ENCODE assay signal across 2 cellular contexts in the genomic region with DNA sequence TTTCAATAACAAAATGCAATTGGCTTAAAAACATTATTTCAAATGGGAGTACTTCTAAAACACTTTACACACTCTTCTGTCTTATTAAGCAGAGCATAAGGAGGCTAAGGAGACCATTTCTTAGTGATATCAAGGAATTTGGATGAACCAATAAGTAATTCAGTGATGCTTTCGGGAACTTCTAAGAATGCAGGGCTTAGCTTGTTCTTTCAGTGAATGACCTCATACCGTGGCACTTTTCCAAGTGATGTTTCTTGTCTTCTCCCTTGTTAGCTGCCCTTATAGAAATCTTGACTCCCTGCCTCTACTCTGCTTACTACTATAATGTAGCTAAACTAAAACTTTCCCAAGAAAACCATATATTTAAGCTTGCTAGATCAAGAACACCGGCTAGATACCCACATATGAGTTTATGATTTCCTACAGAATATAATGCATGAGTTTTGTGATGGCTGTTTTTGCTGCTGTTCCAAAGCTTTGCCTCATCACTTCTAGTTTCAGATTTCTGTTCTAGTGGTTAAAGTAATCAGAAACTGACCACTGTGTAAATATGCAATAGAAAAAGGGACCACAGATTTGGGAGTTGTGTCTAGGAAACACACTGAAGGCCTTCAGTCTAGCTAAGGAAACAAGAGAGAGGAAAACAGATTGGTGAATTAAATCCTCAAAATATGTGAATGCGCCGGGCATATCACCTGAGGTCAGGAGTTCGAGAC.
TF ChIP-seq lines count a peak whose summit lies in the region.

No MANE protein-coding gene starts in this region.

TF ChIP-seq in HEK293, 187 proteins besides CTCF, POLR2A, EP300 and RAD21:
- TF ChIP-seq, protein P1, sequence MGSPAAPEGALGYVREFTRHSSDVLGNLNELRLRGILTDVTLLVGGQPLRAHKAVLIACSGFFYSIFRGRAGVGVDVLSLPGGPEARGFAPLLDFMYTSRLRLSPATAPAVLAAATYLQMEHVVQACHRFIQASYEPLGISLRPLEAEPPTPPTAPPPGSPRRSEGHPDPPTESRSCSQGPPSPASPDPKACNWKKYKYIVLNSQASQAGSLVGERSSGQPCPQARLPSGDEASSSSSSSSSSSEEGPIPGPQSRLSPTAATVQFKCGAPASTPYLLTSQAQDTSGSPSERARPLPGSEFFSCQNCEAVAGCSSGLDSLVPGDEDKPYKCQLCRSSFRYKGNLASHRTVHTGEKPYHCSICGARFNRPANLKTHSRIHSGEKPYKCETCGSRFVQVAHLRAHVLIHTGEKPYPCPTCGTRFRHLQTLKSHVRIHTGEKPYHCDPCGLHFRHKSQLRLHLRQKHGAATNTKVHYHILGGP (tag by site-specific recombination; IDR thresholded peaks at IDR 0.05), result peak; percentile 80
- TF ChIP-seq ZEB2 (tag by site-specific recombination; IDR thresholded peaks at IDR 0.05), result 0 out of 2 replicates have a peak, but pooled peaks have one; percentile 24
- TF ChIP-seq, protein P2, sequence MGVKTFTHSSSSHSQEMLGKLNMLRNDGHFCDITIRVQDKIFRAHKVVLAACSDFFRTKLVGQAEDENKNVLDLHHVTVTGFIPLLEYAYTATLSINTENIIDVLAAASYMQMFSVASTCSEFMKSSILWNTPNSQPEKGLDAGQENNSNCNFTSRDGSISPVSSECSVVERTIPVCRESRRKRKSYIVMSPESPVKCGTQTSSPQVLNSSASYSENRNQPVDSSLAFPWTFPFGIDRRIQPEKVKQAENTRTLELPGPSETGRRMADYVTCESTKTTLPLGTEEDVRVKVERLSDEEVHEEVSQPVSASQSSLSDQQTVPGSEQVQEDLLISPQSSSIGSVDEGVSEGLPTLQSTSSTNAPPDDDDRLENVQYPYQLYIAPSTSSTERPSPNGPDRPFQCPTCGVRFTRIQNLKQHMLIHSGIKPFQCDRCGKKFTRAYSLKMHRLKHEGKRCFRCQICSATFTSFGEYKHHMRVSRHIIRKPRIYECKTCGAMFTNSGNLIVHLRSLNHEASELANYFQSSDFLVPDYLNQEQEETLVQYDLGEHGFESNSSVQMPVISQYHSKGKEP (tag by site-specific recombination; IDR thresholded peaks at IDR 0.05), result no peak

TF ChIP-seq in SK-N-SH, 30 proteins besides CTCF, POLR2A, EP300 and RAD21:
- TF ChIP-seq NFIC (IDR thresholded peaks at IDR 0.05; ENCODE audit: borderline replicate concordance) (peak; percentile 57; the same call in 1 of the 2 replicates), TCF12 (IDR thresholded peaks at IDR 0.05) (no peak), MXI1 (IDR thresholded peaks at IDR 0.05; ENCODE audit: low read depth, low read length) (no peak)
